1 cellular context compared by ENCODE assay signal in genomic region chr10:35613107-35613440, GRCh38.
TF ChIP-seq lines count a peak whose summit lies in the region.

No MANE protein-coding gene starts in this region.

TF ChIP-seq in HepG2, 621 proteins besides CTCF, POLR2A, EP300 and RAD21:
- TF ChIP-seq DPF2 (CRISPR knock-in tag; IDR thresholded peaks at IDR 0.05; ENCODE audit: borderline replicate concordance, low read depth) (0 out of 2 replicates have a peak, but pooled peaks have one; percentile 2), KDM2A (CRISPR knock-in tag; IDR thresholded peaks at IDR 0.05; ENCODE audit: borderline replicate concordance, low read depth) (no peak)
TF ChIP-seq in HepG2: peak in this region for 1.
